22 cellular contexts compared by ENCODE assay signal in the genomic region with DNA sequence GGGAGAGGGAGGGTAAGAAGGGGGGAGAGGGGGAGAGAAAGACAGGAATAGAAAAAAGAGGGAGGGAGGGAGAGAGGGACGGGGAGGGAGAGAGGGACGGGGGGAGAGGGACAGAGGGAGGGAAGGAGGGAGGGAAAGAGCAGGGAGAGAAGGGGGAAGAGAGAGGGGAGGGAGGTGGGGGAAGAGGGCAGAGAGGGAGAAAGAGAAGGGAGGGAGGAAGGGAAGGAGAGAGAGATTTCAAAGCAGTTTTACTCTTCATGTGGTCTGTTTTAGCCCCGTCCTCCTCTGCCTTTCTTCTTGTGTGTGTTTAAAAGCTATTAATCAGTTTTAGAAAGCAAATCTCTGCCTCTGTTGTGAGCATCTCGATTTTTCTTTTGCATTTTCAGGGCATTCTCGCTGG.
DNase-seq lines count a peak whose midpoint lies in the region; ATAC-seq and TF ChIP-seq lines count a peak whose summit lies in the region.
"Had no signal": no experiment of that assay in that cellular context is flagged by ENCODE, and none has a peak within 500 bp of the region (broad histone marks: within the 10 kb centered on the region; RNA-seq: fewer than 3 reads in every experiment).

No MANE protein-coding gene starts in this region.

- peaks cover 9% of the 10 kb centered on the region for H3K9me3 Mint-ChIP-seq in WTC11
- H3K9me3 Mint-ChIP-seq in osteocyte (ENCODE audit: unreplicated experiment): no peaks in the 10 kb centered on the region
- H3K9me3 Mint-ChIP-seq: activated naive CD8-positive, alpha-beta T cell treated with anti-CD3 and anti-CD28 coated beads for 36 hours; memory B cell had no signal

- H3K36me3 ChIP-seq in iPS-20b (ENCODE audit: insufficient read depth, low read depth, low read length) (no peaks in the 10 kb centered on the region), upper lobe of right lung (no peaks in the 10 kb centered on the region)
- H3K36me3 ChIP-seq: colonic mucosa had no signal

- H3K4me1 ChIP-seq in iPS-20b (ENCODE audit: insufficient read depth, low read length): peaks cover 14% of the 10 kb centered on the region; the same call in 1 of the 2 replicates
- H3K4me1 ChIP-seq in upper lobe of right lung: no peaks in the 10 kb centered on the region
- H3K4me1 ChIP-seq: A549, colonic mucosa had no signal

- H3K36me3 Mint-ChIP-seq in WTC11 (peaks cover 9% of the 10 kb centered on the region), osteocyte (ENCODE audit: unreplicated experiment) (no peaks in the 10 kb centered on the region)
- H3K36me3 Mint-ChIP-seq: activated naive CD8-positive, alpha-beta T cell treated with anti-CD3 and anti-CD28 coated beads for 36 hours; memory B cell; naive thymus-derived CD8-positive, alpha-beta T cell; stimulated activated naive B cell treated with anti-CD40 and anti-IgM and Interleukin-4, amounts not matched to agents 10 μg/mL and 1 μg/mL and 100 μg/mL, for 72 hours had no signal

- peaks cover 59% of the 10 kb centered on the region for H3K4me1 Mint-ChIP-seq in WTC11
- H3K4me1 Mint-ChIP-seq in osteocyte (ENCODE audit: unreplicated experiment): peaks cover 77% of the 10 kb centered on the region
- H3K4me1 Mint-ChIP-seq: activated naive CD8-positive, alpha-beta T cell treated with anti-CD3 and anti-CD28 coated beads for 36 hours had no signal

- peak overlapping the region; percentile 69; the same call in 1 of the 2 replicates for H3K9ac ChIP-seq in iPS-20b (ENCODE audit: low read depth, low read length)

- no peaks in the 10 kb centered on the region for H3K9me3 ChIP-seq in iPS-20b (ENCODE audit: insufficient read depth, low read depth, low read length)
- H3K9me3 ChIP-seq in upper lobe of right lung: no peaks in the 10 kb centered on the region
- H3K9me3 ChIP-seq: A549, colonic mucosa had no signal

- peak overlapping the region; percentile 48 for H3K4me3 ChIP-seq in iPS-20b (ENCODE audit: low read length)
- H3K4me3 ChIP-seq in upper lobe of right lung: no peak overlapping the region
- H3K4me3 ChIP-seq: A549, colonic mucosa had no signal

- H3K27ac ChIP-seq in iPS-20b (ENCODE audit: low read length): peak overlapping the region; percentile 14
- no peak overlapping the region for H3K27ac ChIP-seq in upper lobe of right lung
- H3K27ac ChIP-seq: A549, colonic mucosa, HL-60 had no signal

- H3K27me3 Mint-ChIP-seq in WTC11 (ENCODE audit: low read depth) (peaks cover 6% of the 10 kb centered on the region), osteocyte (ENCODE audit: unreplicated experiment) (no peaks in the 10 kb centered on the region)

- H3K4me3 Mint-ChIP-seq in WTC11 (peak overlapping the region; percentile 53), osteocyte (ENCODE audit: unreplicated experiment) (peak overlapping the region; percentile 52)
- H3K4me3 Mint-ChIP-seq: activated naive CD8-positive, alpha-beta T cell treated with anti-CD3 and anti-CD28 coated beads for 36 hours; memory B cell; stimulated activated naive B cell treated with anti-CD40 and anti-IgM and Interleukin-4, amounts not matched to agents 10 μg/mL and 1 μg/mL and 100 μg/mL, for 72 hours had no signal

- CTCF ChIA-PET in WTC11 (lab: Charles Lee): interaction anchor here (1.2 to 2.1 kb wide), 2 partner anchors 66 to 75 kb away, joined by 3 to 12 read pairs; no protein-coding TSS in a partner anchor

- DNase-seq in Ammon's horn (ENCODE audit: low spot score) (peak; percentile 53), WTC11 (ENCODE audit: low spot score) (no peak), osteocyte (ENCODE audit: extremely low spot score, unreplicated experiment) (no peak), NCI-H1105 treated with DMSO at 0.1 percent for 48 hours (lab: John Stamatoyannopoulos, UW) (no peak), upper lobe of right lung (no peak)
- DNase-seq in stimulated activated CD4-positive, alpha-beta T cell treated with anti-CD3 and anti-CD28 coated beads, Interleukin-2, amount 100 ng/mL, for 24 hours: no peak
- no peak for DNase-seq in central memory CD4-positive, alpha-beta T cell
- DNase-seq: activated CD4-positive, alpha-beta T cell treated with anti-CD3 and anti-CD28 coated beads for 4 hours; activated naive CD8-positive, alpha-beta T cell treated with anti-CD3 and anti-CD28 coated beads for 36 hours; colonic mucosa; IMR-90; naive thymus-derived CD8-positive, alpha-beta T cell; NCI-H2107; NCI-H446 treated with DMSO at 0.1 percent for 48 hours; stimulated activated CD4-positive, alpha-beta T cell treated with anti-CD3 and anti-CD28 coated beads, Interleukin-1b, Interleukin-23, amount 100 ng/mL, for 48 hours; stimulated activated naive B cell treated with anti-CD40 and anti-IgM and Interleukin-4, amounts not matched to agents 10 μg/mL and 1 μg/mL and 100 μg/mL, for 72 hours; T-helper 1 cell had no signal

- intact Hi-C loops in upper lobe of right lung (cut with DNase I): no loop called here

- TF ChIP-seq CTCF in WTC11 (IDR thresholded peaks at IDR 0.05) (no peak), osteocyte (IDR thresholded peaks at IDR 0.05) (no peak), upper lobe of right lung (IDR thresholded peaks at IDR 0.05) (no peak)

- POLR2A ChIA-PET in WTC11 (lab: Charles Lee): no interaction called here

- ATAC-seq in WTC11 (no peak), upper lobe of right lung (no peak)
- ATAC-seq: A549; naive thymus-derived CD8-positive, alpha-beta T cell; stimulated activated naive B cell treated with anti-CD40 and anti-IgM and Interleukin-4, amounts not matched to agents 10 μg/mL and 1 μg/mL and 100 μg/mL, for 72 hours had no signal

- no peak overlapping the region; the same call in 1 of the 2 replicates for H3K27ac Mint-ChIP-seq in WTC11
- peak overlapping the region; percentile 96 for H3K27ac Mint-ChIP-seq in osteocyte (ENCODE audit: unreplicated experiment)
- H3K27ac Mint-ChIP-seq: activated naive CD8-positive, alpha-beta T cell treated with anti-CD3 and anti-CD28 coated beads for 36 hours; memory B cell; progenitor cell of endocrine pancreas; stimulated activated naive B cell treated with anti-CD40 and anti-IgM and Interleukin-4, amounts not matched to agents 10 μg/mL and 1 μg/mL and 100 μg/mL, for 72 hours had no signal

- no peaks in the 10 kb centered on the region for H3K27me3 ChIP-seq in iPS-20b (ENCODE audit: insufficient read depth, low read length)
- H3K27me3 ChIP-seq in upper lobe of right lung: peaks cover 16% of the 10 kb centered on the region
- H3K27me3 ChIP-seq: colonic mucosa had no signal

TF ChIP-seq in WTC11, 78 proteins besides CTCF, POLR2A, EP300 and RAD21 (continues in another document):
- TF ChIP-seq EMX1 (CRISPR knock-in tag; IDR thresholded peaks at IDR 0.05) (no peak), STAT6 (CRISPR knock-in tag; conservative IDR thresholded peaks at IDR 0.05; ENCODE audit: low read depth) (no peak), ZNF512 (CRISPR knock-in tag; IDR thresholded peaks at IDR 0.05; ENCODE audit: borderline replicate concordance) (peak; percentile 74; the same call in 1 of the 2 replicates)
